In genomic region chr7:157769016-157769869, GRCh38 we compare ENCODE assay signal across 24 cellular contexts.
DNase-seq lines count a peak whose midpoint lies in the region; ATAC-seq and TF ChIP-seq lines count a peak whose summit lies in the region.
"Had no signal": no experiment of that assay in that cellular context is flagged by ENCODE, and none has a peak within 500 bp of the region (broad histone marks: within the 10 kb centered on the region; RNA-seq: fewer than 3 reads in every experiment).

No MANE protein-coding gene starts in this region.

- H3K27ac ChIP-seq in heart left ventricle (no peak overlapping the region), aorta (ENCODE audit: low read depth in 1 of 2, low read length in 2 of 2) (no peak overlapping the region)
- H3K27ac ChIP-seq: PC-9, thoracic aorta had no signal

- whole genome bisulfite sequencing in heart left ventricle, 4 donors = 62 to 82% (median 67%) methylated on average over 22 to 28 of the region's 28 CpGs
- WGBS in aorta, 2 donors = 57 to 61% methylated on average over 28 of the region's 28 CpGs

- no peak for TF ChIP-seq CTCF in heart left ventricle (IDR thresholded peaks at IDR 0.05)

- H3K4me3 ChIP-seq in heart left ventricle (no peak overlapping the region), endocrine pancreas (ENCODE audit: control insufficient read depth, insufficient read depth, low read length) (peak overlapping the region; percentile 20), aorta (ENCODE audit: low read length in 2 of 2) (no peak overlapping the region)
- H3K4me3 ChIP-seq: PC-9, thoracic aorta had no signal

- no peaks in the 10 kb centered on the region for H3K36me3 ChIP-seq in heart left ventricle
- H3K36me3 ChIP-seq in endocrine pancreas (ENCODE audit: control insufficient read depth, insufficient read depth, low read length) = no peaks in the 10 kb centered on the region
- no peaks in the 10 kb centered on the region for H3K36me3 ChIP-seq in aorta (ENCODE audit: control insufficient read depth in 1 of 2, insufficient read depth in 2 of 2, low read length in 1 of 2)
- H3K36me3 ChIP-seq: thoracic aorta had no signal

- ATAC-seq in left ventricle myocardium superior = no peak
- ATAC-seq in heart left ventricle = no peak
- ATAC-seq in aorta (ENCODE audit: low FRiP score) = no peak
- no peak for ATAC-seq in HG02623 (IDR thresholded peaks at IDR 0.05; ENCODE audit: unreplicated experiment)
- ATAC-seq: stimulated activated naive CD8-positive, alpha-beta T cell treated with anti-CD3 and anti-CD28 coated beads, Interleukin-15, Interleukin-2, amounts not matched to agents 100 U/mL and 50 U/mL, for 24 hours had no signal

- peaks cover 0 to 19% (median 0%) of the 10 kb centered on the region in 9 donors for H3K27me3 ChIP-seq in heart left ventricle
- no peaks in the 10 kb centered on the region for H3K27me3 ChIP-seq in endocrine pancreas (ENCODE audit: control insufficient read depth, insufficient read depth, low read length)
- no peaks in the 10 kb centered on the region for H3K27me3 ChIP-seq in aorta (ENCODE audit: control insufficient read depth in 1 of 2, insufficient read depth in 2 of 2, low read length in 1 of 2)

- intact Hi-C loops in left ventricle myocardium superior (cut with micrococcal nuclease) = no loop called here
- intact Hi-C loops in heart left ventricle (cut with DNase I) = no loop called here
- intact Hi-C loops in aorta (cut with DNase I) = no loop called here

- H3K9ac ChIP-seq in endocrine pancreas (ENCODE audit: control insufficient read depth, insufficient read depth, low read length) = no peak overlapping the region

- H3K4me1 ChIP-seq in heart left ventricle = no peaks in the 10 kb centered on the region
- no peaks in the 10 kb centered on the region for H3K4me1 ChIP-seq in endocrine pancreas (ENCODE audit: control insufficient read depth, insufficient read depth, low read length)
- no peaks in the 10 kb centered on the region for H3K4me1 ChIP-seq in aorta (ENCODE audit: control insufficient read depth in 1 of 2, insufficient read depth in 2 of 2, low read length in 2 of 2)

- TF ChIP-seq POLR2A in heart left ventricle (IDR thresholded peaks at IDR 0.05) = no peak

- H3K9me3 ChIP-seq in heart left ventricle (peaks cover 0 to 14% (median 5%) of the 10 kb centered on the region in 12 donors), endocrine pancreas (ENCODE audit: control insufficient read depth, low read length) (no peaks in the 10 kb centered on the region), aorta (ENCODE audit: control insufficient read depth, low read length) (peaks cover 5% of the 10 kb centered on the region)

- peak; percentile 15 for DNase-seq in left ventricle myocardium superior
- DNase-seq in heart left ventricle = no peak
- DNase-seq in NCI-H69 (lab: John Stamatoyannopoulos, UW) = peak; percentile 88
- peak; percentile 37 to 64 for DNase-seq in aorta
- DNase-seq in activated CD4-positive, alpha-beta T cell treated with anti-CD3 and anti-CD28 coated beads, Interleukin-2, amount 50 U/mL, for 1 hour = no peak
- DNase-seq in activated T-cell treated with anti-CD3 and anti-CD28 coated beads, Interleukin-2, amount 50 U/mL, for 48 hours = no peak
- DNase-seq: activated CD4-positive, alpha-beta memory T cell treated with anti-CD3 and anti-CD28 coated beads for 36 hours; activated CD4-positive, CD25-positive, alpha-beta regulatory T cell; activated CD8-positive, alpha-beta memory T cell treated with anti-CD3 and anti-CD28 coated beads, Interleukin-2, amount 50 U/mL, for 48 hours; activated effector memory CD4-positive, alpha-beta T cell treated with Interleukin-2 at 50 U/mL for 16 hours; activated naive CD8-positive, alpha-beta T cell treated with anti-CD3 and anti-CD28 coated beads for 36 hours; C1 segment of cervical spinal cord; Calu3; EL; mesenchymal stem cell; naive B cell; NCI-H774; PC-9; SHP77 treated with DMSO at 0.1 percent for 48 hours; stimulated activated naive CD8-positive, alpha-beta T cell treated with anti-CD3 and anti-CD28 coated beads, Interleukin-15, Interleukin-2, amounts not matched to agents 100 U/mL and 50 U/mL, for 24 hours; SW 1271 had no signal

Comparison
In these comparisons a context has a peak if more than half of its experiments do, and no peak if none do; other contexts are left out.
1. DNase-seq: peak in left ventricle myocardium superior (single experiment), NCI-H69 (single experiment) and aorta (2 of 2); none in heart left ventricle (0 of 5), activated CD4-positive, alpha-beta T cell treated with anti-CD3 and anti-CD28 coated beads, Interleukin-2, amount 50 U/mL, for 1 hour (single experiment) and activated T-cell treated with anti-CD3 and anti-CD28 coated beads, Interleukin-2, amount 50 U/mL, for 48 hours (0 of 2).